8 cellular contexts compared by ENCODE assay signal in the genomic region with DNA sequence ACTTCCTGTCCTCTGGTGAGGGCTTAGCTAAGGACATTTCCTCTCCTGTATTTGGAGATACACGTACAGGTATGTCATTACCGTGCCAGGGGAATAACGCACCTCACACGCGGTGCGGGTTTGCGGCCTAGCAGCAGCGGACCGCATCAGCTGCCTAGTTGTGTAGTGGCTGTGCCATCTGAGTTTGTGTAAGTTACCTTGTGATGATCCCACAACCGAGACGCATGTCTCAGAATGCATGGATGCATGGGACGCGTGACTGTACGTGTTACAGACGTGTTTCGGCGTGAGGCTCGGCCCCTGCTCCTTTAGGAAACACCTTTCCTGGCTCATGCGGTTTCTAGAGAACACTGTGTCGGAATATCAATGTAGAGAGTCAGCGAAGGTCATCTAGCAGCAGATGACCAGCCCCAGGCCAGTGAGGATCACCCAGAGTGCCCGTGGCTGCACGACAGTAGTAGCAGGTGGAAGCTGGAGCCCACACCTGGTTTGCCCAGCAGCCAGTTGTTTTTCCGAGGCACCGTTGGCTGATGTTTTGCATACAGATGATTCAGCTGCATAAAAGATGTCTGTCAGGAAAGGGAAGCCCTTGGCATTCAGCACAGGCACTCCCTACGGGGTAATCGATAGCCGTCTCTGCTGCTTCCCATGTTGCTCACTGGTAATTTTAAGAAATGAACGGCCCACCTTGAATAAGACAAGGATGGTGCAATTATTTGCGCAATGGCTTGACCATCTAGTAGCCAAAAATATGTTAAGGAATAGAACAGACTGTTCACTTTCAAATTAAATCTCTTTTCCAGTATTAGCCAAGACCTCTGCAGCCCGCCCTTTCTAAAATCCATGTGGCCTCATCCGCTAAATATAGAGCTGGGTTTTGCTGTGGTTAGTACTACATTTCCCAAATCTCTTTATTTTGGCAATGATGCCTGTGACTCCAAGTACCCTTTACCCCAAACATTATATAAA. TPM values are rescaled to one million over a fixed set of nuclear protein-coding genes. Genes with fewer than 3 reads are reported as not detected.
A peak's percentile ranks its signal among the peaks of the same experiment; 100 is the strongest.
DNase-seq lines count a peak whose midpoint lies in the region; ATAC-seq and TF ChIP-seq lines count a peak whose summit lies in the region.

No MANE protein-coding gene starts in this region.

- no peak for TF ChIP-seq CTCF in A673 (conservative IDR thresholded peaks at IDR 0.05; ENCODE audit: low read depth, low read length)
- no peak for TF ChIP-seq CTCF in mammary epithelial cell (conservative IDR thresholded peaks at IDR 0.05 in 1 of 2, IDR thresholded peaks at IDR 0.05 in 1 of 2; ENCODE audit: extremely low read depth in 1 of 2, insufficient read depth in 1 of 2, low read depth in 1 of 2, low read length in 2 of 2)
- TF ChIP-seq CTCF in right lobe of liver (IDR thresholded peaks at IDR 0.05) = no peak
- TF ChIP-seq CTCF in thyroid gland (IDR thresholded peaks at IDR 0.05) = no peak

- dilution Hi-C loops in mammary epithelial cell (cut with HindIII; ENCODE audit: low sequenced_read_pairs) = no loop called here

- intact Hi-C loops in A673 (cut with micrococcal nuclease; ENCODE audit: unreplicated experiment) = loop anchor here (5.0 kb wide), 1 partner anchor 115 kb away; a partner anchor contains a TSS
- intact Hi-C loops in mammary epithelial cell (cut with micrococcal nuclease) = loop anchor here (5.0 to 10.0 kb wide), 3 partner anchors 140 to 422 kb away; a partner anchor contains a TSS
- intact Hi-C loops in right lobe of liver (cut with DNase I) = no loop called here
- intact Hi-C loops in thyroid gland (cut with DNase I) = loop anchor here (5.0 kb wide), 1 partner anchor 115 kb away; a partner anchor contains a TSS

- peaks cover 15% of the 10 kb centered on the region for H3K79me2 ChIP-seq in mammary epithelial cell (ENCODE audit: insufficient read depth, low read length)

- no peaks in the 10 kb centered on the region for H3K9me3 ChIP-seq in A673 (ENCODE audit: low read depth, low read length, poor library complexity, severe bottlenecking)
- no peaks in the 10 kb centered on the region for H3K9me3 ChIP-seq in mammary epithelial cell (replicated peaks; ENCODE audit: insufficient read depth, low read length)
- H3K9me3 ChIP-seq in right lobe of liver = no peaks in the 10 kb centered on the region
- no peaks in the 10 kb centered on the region for H3K9me3 ChIP-seq in thyroid gland

- in situ Hi-C loops in mammary epithelial cell (cut with MboI; ENCODE audit: low sequenced_read_pairs in 2 of 2) = no loop called here

- H3K36me3 ChIP-seq in A673 (ENCODE audit: insufficient read depth, low read length, poor library complexity, severe bottlenecking) (no peaks in the 10 kb centered on the region), mammary epithelial cell (ENCODE audit: insufficient read depth, low read length) (no peaks in the 10 kb centered on the region), right lobe of liver (no peaks in the 10 kb centered on the region), thyroid gland (no peaks in the 10 kb centered on the region)

- no peak for TF ChIP-seq POLR2A in right lobe of liver (IDR thresholded peaks at IDR 0.05)
- no peak for TF ChIP-seq POLR2A in thyroid gland (IDR thresholded peaks at IDR 0.05)

- DNase-seq in A673 (ENCODE audit: low spot score) = no peak
- peak; percentile 22 for DNase-seq in NCI-H524 treated with DMSO at 0.1 percent for 48 hours (lab: John Stamatoyannopoulos, UW)
- DNase-seq in mammary epithelial cell = no peak
- DNase-seq in right lobe of liver = peak; percentile 42 to 60 (median 52)
- peak; percentile 21 to 29 for DNase-seq in thyroid gland

- H4K20me1 ChIP-seq in mammary epithelial cell (ENCODE audit: insufficient read depth, low read length) = no peaks in the 10 kb centered on the region

- peaks cover 8% of the 10 kb centered on the region for H3K4me1 ChIP-seq in A673 (ENCODE audit: insufficient read depth, low read length, poor library complexity, severe bottlenecking)
- peaks cover 41% of the 10 kb centered on the region for H3K4me1 ChIP-seq in mammary epithelial cell (ENCODE audit: insufficient read depth, low read length)
- H3K4me1 ChIP-seq in right lobe of liver = peaks cover 0 to 4% (median 0%) of the 10 kb centered on the region in 4 donors
- peaks cover 8 to 18% of the 10 kb centered on the region in 2 donors for H3K4me1 ChIP-seq in thyroid gland

- H3K4me3 ChIP-seq in A673 (ENCODE audit: low read depth, low read length, poor library complexity, severe bottlenecking) (peak overlapping the region; percentile 79), mammary epithelial cell (replicated peaks in 1 of 3; ENCODE audit: insufficient read depth in 1 of 3, low read depth in 2 of 3, low read length in 3 of 3) (peak overlapping the region; percentile 44 to 80 (median 63)), right lobe of liver (peak overlapping the region; percentile 76 to 90 (median 86)), thyroid gland (replicated peaks in 1 of 3) (peak overlapping the region; percentile 27 to 98 (median 74))

- peak overlapping the region; percentile 99 for H2AFZ ChIP-seq in mammary epithelial cell (ENCODE audit: low read depth, low read length)

- H3K9ac ChIP-seq in mammary epithelial cell (ENCODE audit: insufficient read depth, low read length) = peak overlapping the region; percentile 39

- 39% methylated on average over 30 of the region's 32 CpGs for WGBS in mammary epithelial cell (ENCODE audit: low coverage, missing lambda C conversion rate)
- WGBS in right lobe of liver (ENCODE audit: insufficient coverage, low coverage, low lambda C conversion rate, missing lambda C conversion rate) = 54% methylated on average over 12 of the region's 32 CpGs
- 60 to 77% methylated on average over 26 to 32 of the region's 32 CpGs for WGBS in thyroid gland, 2 donors

- POLR2A ChIA-PET in A673 (lab: Charles Lee; ENCODE audit: low non-redundant PET) = no interaction called here

- BruUV-seq in A673 (replicated peaks; lab: Mats Ljungman, UMichigan) (no TSS peak), mammary epithelial cell (replicated peaks; lab: Mats Ljungman, UMichigan) (no TSS peak)

- CTCF ChIA-PET in A673 (lab: Charles Lee) (no interaction called here), mammary epithelial cell (lab: Charles Lee; ENCODE audit: low non-redundant PET) (no interaction called here)

- ATAC-seq in GM18511 (IDR thresholded peaks at IDR 0.05; ENCODE audit: unreplicated experiment) (peak; percentile 16), right lobe of liver (peak; percentile 57 to 61 (median 59)), HG03039 (IDR thresholded peaks at IDR 0.05; ENCODE audit: unreplicated experiment) (no peak), HG02623 (IDR thresholded peaks at IDR 0.05; ENCODE audit: unreplicated experiment) (no peak)

- peak overlapping the region; percentile 89 for H3K4me2 ChIP-seq in mammary epithelial cell (ENCODE audit: insufficient read depth, low read depth, low read length)

- H3K27ac ChIP-seq in A673 (ENCODE audit: low read depth, low read length, poor library complexity, severe bottlenecking) = peak overlapping the region; percentile 54
- H3K27ac ChIP-seq in mammary epithelial cell (ENCODE audit: insufficient read depth, low read depth, low read length) = peak overlapping the region; percentile 36
- H3K27ac ChIP-seq in right lobe of liver = peak overlapping the region; percentile 75 to 79 (median 77)
- H3K27ac ChIP-seq in thyroid gland = peak overlapping the region; percentile 51 to 76 (median 62)

- no peaks in the 10 kb centered on the region for H3K27me3 ChIP-seq in A673 (replicated peaks; ENCODE audit: insufficient read depth, low read depth, low read length, poor library complexity)
- no peaks in the 10 kb centered on the region for H3K27me3 ChIP-seq in mammary epithelial cell (ENCODE audit: insufficient read depth, low read length)
- no peaks in the 10 kb centered on the region for H3K27me3 ChIP-seq in right lobe of liver
- H3K27me3 ChIP-seq in thyroid gland = no peaks in the 10 kb centered on the region

RNA-seq across cellular contexts. Expression of a gene that starts 1.0 kb away (rescaled TPM):
- 7.5 and 11.5 TPM in 2 replicates for total RNA-seq in A673 (2021)
- total RNA-seq in mammary epithelial cell = 10 to 100 TPM; 30.0 to 33.2 TPM
- polyA plus RNA-seq in mammary epithelial cell = 10.2 TPM
- polyA minus RNA-seq in mammary epithelial cell = 27.5 TPM
- total RNA-seq in right lobe of liver = 1 to 10 TPM; 3.5 to 6.6 (median 5.7) TPM
- 10 to 100 TPM in 3 of 4 donors, 1 to 10 TPM in 1; 8.5 to 19.2 (median 12.8) TPM for total RNA-seq in thyroid gland

Comparison
In these comparisons a context has a peak if more than half of its experiments do, and no peak if none do; other contexts are left out.
1. DNase-seq: peak in NCI-H524 treated with DMSO at 0.1 percent for 48 hours (single experiment), right lobe of liver (3 of 3) and thyroid gland (2 of 2); none in A673 (single experiment) and mammary epithelial cell (single experiment).
2. ATAC-seq: peak in GM18511 (single experiment) and right lobe of liver (4 of 4); none in HG03039 (single experiment) and HG02623 (single experiment).
3. intact Hi-C loops: an anchor here in A673 (5.0 kb wide), mammary epithelial cell (5.0 to 10.0 kb wide) and thyroid gland (5.0 kb wide); none called in right lobe of liver.
4. Peak in every context shown above with its lines, with median percentiles within 50 percentile points of each other: H3K27ac ChIP-seq and H3K4me3 ChIP-seq.